Comparison of ENCODE assay signal across 11 cellular contexts in the genomic region with DNA sequence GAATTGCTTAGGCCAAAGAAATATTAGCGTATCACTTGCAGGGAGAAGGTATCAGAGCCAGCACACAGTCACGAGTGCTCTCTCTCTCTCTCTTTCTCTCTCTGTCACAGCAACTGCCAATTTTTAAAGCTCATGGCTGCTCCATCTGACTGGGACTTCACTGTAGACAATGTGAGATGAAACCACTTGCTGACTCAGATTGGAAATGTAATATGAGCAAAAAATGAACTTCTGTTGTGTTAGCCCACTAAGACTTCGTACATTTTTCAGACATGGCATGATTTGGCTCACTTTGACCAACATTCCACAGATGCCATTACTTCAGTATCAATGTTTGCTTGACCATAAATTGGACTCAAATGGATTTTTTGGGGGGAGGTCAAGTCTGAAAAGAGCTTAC.
A peak's percentile ranks its signal among the peaks of the same experiment; 100 is the strongest.
DNase-seq lines count a peak whose midpoint lies in the region; ATAC-seq and TF ChIP-seq lines count a peak whose summit lies in the region.
"Had no signal": no experiment of that assay in that cellular context is flagged by ENCODE, and none has a peak within 500 bp of the region (broad histone marks: within the 10 kb centered on the region; RNA-seq: fewer than 3 reads in every experiment).

No MANE protein-coding gene starts in this region.

- POLR2A ChIA-PET in GM10248 (lab: Yijun Ruan, JAX): no interaction called here

- intact Hi-C loops in heart right ventricle (cut with DNase I): loop anchor here in 1 of 10 donors (5.0 kb wide), 1 partner anchor 72 kb away; no protein-coding TSS in a partner anchor

- no peaks in the 10 kb centered on the region for H3K36me3 ChIP-seq in heart right ventricle

- peaks cover 0 to 10% (median 0%) of the 10 kb centered on the region in 11 donors for H3K9me3 ChIP-seq in heart right ventricle

- peak overlapping the region in 7 of 10 donors; percentile 10 to 84 (median 73) for H3K27ac ChIP-seq in heart right ventricle

- H3K4me1 ChIP-seq in heart right ventricle: peaks cover 0 to 51% (median 20%) of the 10 kb centered on the region in 9 donors

- H3K27me3 ChIP-seq in heart right ventricle: no peaks in the 10 kb centered on the region

- ATAC-seq in heart right ventricle: peak; percentile 46 to 85 (median 76)

- DNase-seq in GM04503 (ENCODE audit: low read depth): peak; percentile 80
- peak; percentile 73 for DNase-seq in HCEC 1CT
- peak; percentile 84 for DNase-seq in NCI-H69 (lab: John Stamatoyannopoulos, UW)
- peak in 1 of 2 donors; percentile 16 for DNase-seq in heart right ventricle
- no peak for DNase-seq in GM10248 (ENCODE audit: extremely low spot score)
- no peak for DNase-seq in GF-D8 (lab: John Stamatoyannopoulos, UW)
- DNase-seq in HUDEP-2 (lab: John Stamatoyannopoulos, UW; ENCODE audit: unreplicated experiment in 76 of 76): no peak
- DNase-seq in activated CD4-positive, alpha-beta T cell treated with anti-CD3 and anti-CD28 coated beads for 48 hours: no peak
- DNase-seq: amygdala, DMS153, NCI-H1930 had no signal

- no peak overlapping the region for H3K4me3 ChIP-seq in heart right ventricle

- CTCF ChIA-PET in GM10248 (lab: Yijun Ruan, JAX): interaction anchor here (1.8 kb wide), 1 partner anchor 13 kb away, joined by 4 read pairs; no protein-coding TSS in a partner anchor

- no peak for TF ChIP-seq CTCF in heart right ventricle (IDR thresholded peaks at IDR 0.05)
- no peak for TF ChIP-seq CTCF in GM10248 (IDR thresholded peaks at IDR 0.05; ENCODE audit: control extremely low read depth, extremely low read depth, low read depth, missing control alignments)

- 27 to 53% methylated on average over 3 of the region's 3 CpGs for WGBS in heart right ventricle, 2 donors

Comparison
In these comparisons a context has a peak if more than half of its experiments do, and no peak if none do; other contexts are left out.
1. DNase-seq: peak in GM04503 (single experiment), HCEC 1CT (single experiment) and NCI-H69 (single experiment); none in GM10248 (single experiment), GF-D8 (single experiment), HUDEP-2 (0 of 76) and activated CD4-positive, alpha-beta T cell treated with anti-CD3 and anti-CD28 coated beads for 48 hours (single experiment).